ENCODE assay signal across 11 cellular contexts in genomic region chr20:1376007-1376406, GRCh38. TPM values are rescaled to one million over a fixed set of nuclear protein-coding genes. Genes with fewer than 3 reads are reported as not detected.
DNase-seq lines count a peak whose midpoint lies in the region; ATAC-seq and TF ChIP-seq lines count a peak whose summit lies in the region.
"Had no signal": no experiment of that assay in that cellular context is flagged by ENCODE, and none has a peak within 500 bp of the region (broad histone marks: within the 10 kb centered on the region; RNA-seq: fewer than 3 reads in every experiment).

No MANE protein-coding gene starts in this region.

- H3K27me3 ChIP-seq in left ventricle myocardium inferior (ENCODE audit: low read depth), result no peaks in the 10 kb centered on the region
- H3K27me3 ChIP-seq: BE2C, SJSA1 had no signal

- H3K27ac ChIP-seq in VCaP (peak overlapping the region; percentile 80; the same call in 1 of the 2 replicates), left ventricle myocardium inferior (replicated peaks) (peak overlapping the region; percentile 74)
- H3K27ac ChIP-seq: SJSA1 had no signal

- no peaks in the 10 kb centered on the region for H3K9me3 ChIP-seq in left ventricle myocardium inferior (replicated peaks)
- H3K9me3 ChIP-seq: BE2C, SJSA1 had no signal

- ATAC-seq in stimulated activated effector memory CD8-positive, alpha-beta T cell treated with anti-CD3 and anti-CD28 coated beads, Interleukin-12 subunit alpha, Interleukin-12 subunit beta, amount 100 ng/mL, for 72 hours, result no peak
- no peak for ATAC-seq in HG03045 (IDR thresholded peaks at IDR 0.05; ENCODE audit: unreplicated experiment)

- H3K4me1 Mint-ChIP-seq in activated T-cell treated with anti-CD3 and anti-CD28 coated beads, Interleukin-2, amount 50 U/mL, for 24 hours (ENCODE audit: low read depth), result peaks cover 82% of the 10 kb centered on the region
- H3K4me1 Mint-ChIP-seq in stimulated activated effector memory CD8-positive, alpha-beta T cell treated with anti-CD3 and anti-CD28 coated beads, Interleukin-12 subunit alpha, Interleukin-12 subunit beta, amount 100 ng/mL, for 72 hours, result peaks cover 63% of the 10 kb centered on the region

- H3K36me3 Mint-ChIP-seq in activated T-cell treated with anti-CD3 and anti-CD28 coated beads, Interleukin-2, amount 50 U/mL, for 24 hours (ENCODE audit: low read depth), result peaks cover 94% of the 10 kb centered on the region
- H3K36me3 Mint-ChIP-seq in stimulated activated effector memory CD8-positive, alpha-beta T cell treated with anti-CD3 and anti-CD28 coated beads, Interleukin-12 subunit alpha, Interleukin-12 subunit beta, amount 100 ng/mL, for 72 hours, result peaks cover 84% of the 10 kb centered on the region

- H3K4me3 Mint-ChIP-seq in activated T-cell treated with anti-CD3 and anti-CD28 coated beads, Interleukin-2, amount 50 U/mL, for 24 hours, result no peak overlapping the region
- H3K4me3 Mint-ChIP-seq in stimulated activated effector memory CD8-positive, alpha-beta T cell treated with anti-CD3 and anti-CD28 coated beads, Interleukin-12 subunit alpha, Interleukin-12 subunit beta, amount 100 ng/mL, for 72 hours, result peak overlapping the region; percentile 17

- H3K36me3 ChIP-seq in left ventricle myocardium inferior, result peaks cover 15% of the 10 kb centered on the region
- H3K36me3 ChIP-seq: BE2C had no signal

- TF ChIP-seq CTCF in VCaP (conservative IDR thresholded peaks at IDR 0.05), result no peak
- no peak for TF ChIP-seq CTCF in left ventricle myocardium inferior (IDR thresholded peaks at IDR 0.05; ENCODE audit: borderline replicate concordance)

- intact Hi-C loops in left ventricle myocardium inferior (cut with micrococcal nuclease), result no loop called here

- H3K9me3 Mint-ChIP-seq in activated T-cell treated with anti-CD3 and anti-CD28 coated beads, Interleukin-2, amount 50 U/mL, for 24 hours, result no peaks in the 10 kb centered on the region
- no peaks in the 10 kb centered on the region for H3K9me3 Mint-ChIP-seq in stimulated activated effector memory CD8-positive, alpha-beta T cell treated with anti-CD3 and anti-CD28 coated beads, Interleukin-12 subunit alpha, Interleukin-12 subunit beta, amount 100 ng/mL, for 72 hours

- peak overlapping the region; percentile 84 for H3K27ac Mint-ChIP-seq in activated T-cell treated with anti-CD3 and anti-CD28 coated beads, Interleukin-2, amount 50 U/mL, for 24 hours
- peak overlapping the region; percentile 93 for H3K27ac Mint-ChIP-seq in stimulated activated effector memory CD8-positive, alpha-beta T cell treated with anti-CD3 and anti-CD28 coated beads, Interleukin-12 subunit alpha, Interleukin-12 subunit beta, amount 100 ng/mL, for 72 hours

- H3K27me3 Mint-ChIP-seq in activated T-cell treated with anti-CD3 and anti-CD28 coated beads, Interleukin-2, amount 50 U/mL, for 24 hours, result no peaks in the 10 kb centered on the region

- H3K4me3 ChIP-seq in left ventricle myocardium inferior, result peak overlapping the region; percentile 6
- H3K4me3 ChIP-seq: SJSA1 had no signal

- H3K4me1 ChIP-seq in left ventricle myocardium inferior, result peaks cover 98% of the 10 kb centered on the region
- H3K4me1 ChIP-seq: BE2C had no signal

- no peak for DNase-seq in activated T-cell treated with anti-CD3 and anti-CD28 coated beads, Interleukin-2, amount 50 U/mL, for 24 hours
- no peak for DNase-seq in activated T-cell treated with anti-CD3 and anti-CD28 coated beads, Interleukin-2, amount 50 U/mL, for 48 hours
- no peak for DNase-seq in left ventricle myocardium inferior
- no peak for DNase-seq in stimulated activated effector memory CD8-positive, alpha-beta T cell treated with anti-CD3 and anti-CD28 coated beads, Interleukin-12 subunit alpha, Interleukin-12 subunit beta, amount 100 ng/mL, for 72 hours (ENCODE audit: low spot score in 2 of 2)
- no peak for DNase-seq in stimulated activated naive CD4-positive, alpha-beta T cell treated with Interleukin-2 at 50 U/mL for 16 hours (lab: John Stamatoyannopoulos, UW)
- DNase-seq in germinal center (ENCODE audit: low spot score), result no peak
- DNase-seq: activated CD8-positive, alpha-beta memory T cell treated with anti-CD3 and anti-CD28 coated beads, Interleukin-2, amount 50 U/mL, for 48 hours; BE2C had no signal

RNA-seq across cellular contexts. Expression of gene FKBP1A, which starts 16.8 kb away (rescaled TPM):
- total RNA-seq in left ventricle myocardium inferior, result 124 TPM

RNA-seq across cellular contexts. Expression of gene SDCBP2, which starts 47.1 kb away (rescaled TPM):
- total RNA-seq in left ventricle myocardium inferior, result 2.2 TPM
